21 cellular contexts compared by ENCODE assay signal in genomic region chr20:32442630-32443029, GRCh38.
DNase-seq lines count a peak whose midpoint lies in the region; ATAC-seq and TF ChIP-seq lines count a peak whose summit lies in the region.
"Had no signal": no experiment of that assay in that cellular context is flagged by ENCODE, and none has a peak within 500 bp of the region (broad histone marks: within the 10 kb centered on the region; RNA-seq: fewer than 3 reads in every experiment).

No MANE protein-coding gene starts in this region.

- 79 to 81% methylated on average over 6 of the region's 6 CpGs for WGBS in sigmoid colon, 2 donors

- no peak overlapping the region for H3K27ac ChIP-seq in CD8-positive, alpha-beta T cell (ENCODE audit: low read depth, low read length)
- no peak overlapping the region for H3K27ac ChIP-seq in sigmoid colon
- H3K27ac ChIP-seq in effector memory CD4-positive, alpha-beta T cell (ENCODE audit: insufficient read depth, low read length, poor library complexity, severe bottlenecking): no peak overlapping the region
- no peak overlapping the region for H3K27ac ChIP-seq in gastrocnemius medialis
- H3K27ac ChIP-seq: brain microvascular endothelial cell, gastroesophageal sphincter, neutrophil, SK-N-MC, tibial artery had no signal

- H3K9me3 Mint-ChIP-seq in CD8-positive, alpha-beta T cell: no peaks in the 10 kb centered on the region
- no peaks in the 10 kb centered on the region for H3K9me3 Mint-ChIP-seq in IgD-negative memory B cell
- H3K9me3 Mint-ChIP-seq in dendritic cell treated with granulocyte-macrophage colony-stimulating factor and Interleukin-4, amounts not matched to agents 40 ng/mL and 50 ng/mL, for 4 days: no peaks in the 10 kb centered on the region
- no peaks in the 10 kb centered on the region for H3K9me3 Mint-ChIP-seq in type B pancreatic cell
- H3K9me3 Mint-ChIP-seq: activated naive CD4-positive, alpha-beta T cell treated with anti-CD3 and anti-CD28 coated beads, Interleukin-2, amount 50 U/mL, for 24 hours had no signal

- CTCF ChIA-PET in CD8-positive, alpha-beta T cell (lab: Charles Lee): interaction anchor here (1.2 kb wide), 1 partner anchor 43 kb away, joined by 3 read pairs; no protein-coding TSS in a partner anchor

- no peak overlapping the region for H3K4me3 Mint-ChIP-seq in CD8-positive, alpha-beta T cell
- H3K4me3 Mint-ChIP-seq in IgD-negative memory B cell (peak overlapping the region in 3 of 4 donors; percentile 9 to 70 (median 41)), type B pancreatic cell (no peak overlapping the region)
- H3K4me3 Mint-ChIP-seq in dendritic cell treated with granulocyte-macrophage colony-stimulating factor and Interleukin-4, amounts not matched to agents 40 ng/mL and 50 ng/mL, for 4 days: no peak overlapping the region
- H3K4me3 Mint-ChIP-seq: activated naive CD4-positive, alpha-beta T cell treated with anti-CD3 and anti-CD28 coated beads, Interleukin-2, amount 50 U/mL, for 24 hours had no signal

- H3K27me3 Mint-ChIP-seq in CD8-positive, alpha-beta T cell (ENCODE audit: low read depth): no peaks in the 10 kb centered on the region
- H3K27me3 Mint-ChIP-seq in IgD-negative memory B cell (no peaks in the 10 kb centered on the region), type B pancreatic cell (no peaks in the 10 kb centered on the region)
- no peaks in the 10 kb centered on the region for H3K27me3 Mint-ChIP-seq in dendritic cell treated with granulocyte-macrophage colony-stimulating factor and Interleukin-4, amounts not matched to agents 40 ng/mL and 50 ng/mL, for 4 days
- H3K27me3 Mint-ChIP-seq: activated naive CD4-positive, alpha-beta T cell treated with anti-CD3 and anti-CD28 coated beads, Interleukin-2, amount 50 U/mL, for 24 hours had no signal

- no peak for DNase-seq in CD8-positive, alpha-beta T cell
- DNase-seq in sigmoid colon (peak; percentile 14), type B pancreatic cell (ENCODE audit: extremely low spot score, unreplicated experiment) (no peak), gastrocnemius medialis (no peak)
- DNase-seq in effector memory CD4-positive, alpha-beta T cell: no peak
- DNase-seq: activated CD4-positive, CD25-positive, alpha-beta regulatory T cell treated with anti-CD3 and anti-CD28 coated beads, Interleukin-2, amount 50 U/mL, for 72 hours; brain microvascular endothelial cell; Calu3; dermis blood vessel endothelial cell; EL; KBM-7; MV-4-11; NCI-H187; retina; tibial artery had no signal

- no peak for TF ChIP-seq EP300 in sigmoid colon (IDR thresholded peaks at IDR 0.05)

- peak overlapping the region; percentile 64 for H3K27ac Mint-ChIP-seq in CD8-positive, alpha-beta T cell
- H3K27ac Mint-ChIP-seq in IgD-negative memory B cell: peak overlapping the region in 2 of 3 donors; percentile 0 to 18
- peak overlapping the region; percentile 13 for H3K27ac Mint-ChIP-seq in dendritic cell treated with granulocyte-macrophage colony-stimulating factor and Interleukin-4, amounts not matched to agents 40 ng/mL and 50 ng/mL, for 4 days
- no peak overlapping the region for H3K27ac Mint-ChIP-seq in type B pancreatic cell

- no peak for TF ChIP-seq POLR2A in sigmoid colon (IDR thresholded peaks at IDR 0.05)
- no peak for TF ChIP-seq POLR2A in gastrocnemius medialis (IDR thresholded peaks at IDR 0.05)

- H3K9me3 ChIP-seq in CD8-positive, alpha-beta T cell (ENCODE audit: low read length): no peaks in the 10 kb centered on the region
- H3K9me3 ChIP-seq in sigmoid colon: no peaks in the 10 kb centered on the region
- no peaks in the 10 kb centered on the region for H3K9me3 ChIP-seq in effector memory CD4-positive, alpha-beta T cell (ENCODE audit: control insufficient read depth, low read length)
- no peaks in the 10 kb centered on the region for H3K9me3 ChIP-seq in gastrocnemius medialis
- H3K9me3 ChIP-seq: gastroesophageal sphincter, neutrophil, tibial artery had no signal

- no peaks in the 10 kb centered on the region for H3K27me3 ChIP-seq in CD8-positive, alpha-beta T cell (ENCODE audit: insufficient read depth, low read length)
- H3K27me3 ChIP-seq in sigmoid colon: no peaks in the 10 kb centered on the region
- H3K27me3 ChIP-seq in effector memory CD4-positive, alpha-beta T cell (replicated peaks; ENCODE audit: control insufficient read depth, insufficient read depth, low read length, poor library complexity, severe bottlenecking): no peaks in the 10 kb centered on the region
- no peaks in the 10 kb centered on the region for H3K27me3 ChIP-seq in gastrocnemius medialis
- H3K27me3 ChIP-seq: brain microvascular endothelial cell, gastroesophageal sphincter, neutrophil, tibial artery had no signal

- H3K4me1 Mint-ChIP-seq in CD8-positive, alpha-beta T cell (ENCODE audit: low read depth): peaks cover 34% of the 10 kb centered on the region
- H3K4me1 Mint-ChIP-seq in IgD-negative memory B cell (peaks cover 26 to 46% (median 32%) of the 10 kb centered on the region in 3 donors), type B pancreatic cell (ENCODE audit: unreplicated experiment) (peaks cover 24% of the 10 kb centered on the region)
- H3K4me1 Mint-ChIP-seq in dendritic cell treated with granulocyte-macrophage colony-stimulating factor and Interleukin-4, amounts not matched to agents 40 ng/mL and 50 ng/mL, for 4 days (ENCODE audit: low read depth): peaks cover 14% of the 10 kb centered on the region

- TF ChIP-seq CTCF in CD8-positive, alpha-beta T cell (IDR thresholded peaks at IDR 0.05): no peak
- TF ChIP-seq CTCF in sigmoid colon (IDR thresholded peaks at IDR 0.05) (no peak), type B pancreatic cell (conservative IDR thresholded peaks at IDR 0.05) (no peak), gastrocnemius medialis (IDR thresholded peaks at IDR 0.05 in 4 of 5, conservative IDR thresholded peaks at IDR 0.05 in 1 of 5) (no peak)

- intact Hi-C loops in CD8-positive, alpha-beta T cell (cut with DNase I, micrococcal nuclease): loop anchor here in 1 of 2 experiments (5.0 to 10.0 kb wide), 2 partner anchors 105 to 212 kb away; no protein-coding TSS in a partner anchor
- intact Hi-C loops in dendritic cell treated with granulocyte-macrophage colony-stimulating factor and Interleukin-4, amounts not matched to agents 40 ng/mL and 50 ng/mL, for 4 days (cut with micrococcal nuclease): no loop called here
- intact Hi-C loops in sigmoid colon (cut with DNase I): no loop called here
- intact Hi-C loops in gastrocnemius medialis (cut with DNase I; ENCODE audit: low total_unique reads): loop anchor here (1.0 kb wide), 1 partner anchor 24 kb away; no protein-coding TSS in a partner anchor

- ATAC-seq in CD8-positive, alpha-beta T cell: no peak
- no peak for ATAC-seq in gastrocnemius medialis
- ATAC-seq: gastroesophageal sphincter had no signal

- in situ Hi-C loops in gastrocnemius medialis (cut with MboI; ENCODE audit: low sequenced_read_pairs in 4 of 4): no loop called here

- H3K36me3 Mint-ChIP-seq in CD8-positive, alpha-beta T cell: peaks cover 77% of the 10 kb centered on the region
- H3K36me3 Mint-ChIP-seq in IgD-negative memory B cell (no peaks in the 10 kb centered on the region), type B pancreatic cell (peaks cover 42% of the 10 kb centered on the region)
- H3K36me3 Mint-ChIP-seq in dendritic cell treated with granulocyte-macrophage colony-stimulating factor and Interleukin-4, amounts not matched to agents 40 ng/mL and 50 ng/mL, for 4 days (ENCODE audit: low read depth): peaks cover 82% of the 10 kb centered on the region

- peaks cover 15% of the 10 kb centered on the region for H3K36me3 ChIP-seq in CD8-positive, alpha-beta T cell (ENCODE audit: insufficient read depth, low read length)
- peaks cover 11 to 91% (median 21%) of the 10 kb centered on the region in 4 donors for H3K36me3 ChIP-seq in sigmoid colon
- peaks cover 63% of the 10 kb centered on the region for H3K36me3 ChIP-seq in effector memory CD4-positive, alpha-beta T cell (ENCODE audit: control insufficient read depth, insufficient read depth, low read length)
- H3K36me3 ChIP-seq in gastrocnemius medialis: peaks cover 0 to 18% of the 10 kb centered on the region in 2 donors

- POLR2A ChIA-PET in CD8-positive, alpha-beta T cell (lab: Charles Lee): interaction anchor here (0.9 kb wide), 1 partner anchor 41 kb away, joined by 3 read pairs; no protein-coding TSS in a partner anchor

- no peak overlapping the region for H3K4me3 ChIP-seq in CD8-positive, alpha-beta T cell (ENCODE audit: low read depth, low read length)
- H3K4me3 ChIP-seq in sigmoid colon (no peak overlapping the region), gastrocnemius medialis (no peak overlapping the region)
- no peak overlapping the region for H3K4me3 ChIP-seq in effector memory CD4-positive, alpha-beta T cell (ENCODE audit: insufficient read depth, low read depth, low read length, poor library complexity, severe bottlenecking)
- H3K4me3 ChIP-seq: gastroesophageal sphincter, SK-N-MC, tibial artery had no signal

- H3K4me1 ChIP-seq in CD8-positive, alpha-beta T cell (ENCODE audit: insufficient read depth, low read length): peaks cover 23% of the 10 kb centered on the region
- peaks cover 0 to 32% (median 22%) of the 10 kb centered on the region in 4 donors for H3K4me1 ChIP-seq in sigmoid colon
- peaks cover 10% of the 10 kb centered on the region for H3K4me1 ChIP-seq in effector memory CD4-positive, alpha-beta T cell (ENCODE audit: control insufficient read depth, insufficient read depth, low read length, poor library complexity, severe bottlenecking)
- H3K4me1 ChIP-seq in gastrocnemius medialis: peaks cover 10 to 11% of the 10 kb centered on the region in 2 donors

Comparison
In these comparisons a context has a peak if more than half of its experiments do, and no peak if none do; other contexts are left out.
1. H3K4me3 Mint-ChIP-seq: peak in IgD-negative memory B cell (3 of 4); none in CD8-positive, alpha-beta T cell (single experiment), dendritic cell treated with granulocyte-macrophage colony-stimulating factor and Interleukin-4, amounts not matched to agents 40 ng/mL and 50 ng/mL, for 4 days (single experiment) and type B pancreatic cell (single experiment).